9 cellular contexts compared by ENCODE assay signal in the genomic region with DNA sequence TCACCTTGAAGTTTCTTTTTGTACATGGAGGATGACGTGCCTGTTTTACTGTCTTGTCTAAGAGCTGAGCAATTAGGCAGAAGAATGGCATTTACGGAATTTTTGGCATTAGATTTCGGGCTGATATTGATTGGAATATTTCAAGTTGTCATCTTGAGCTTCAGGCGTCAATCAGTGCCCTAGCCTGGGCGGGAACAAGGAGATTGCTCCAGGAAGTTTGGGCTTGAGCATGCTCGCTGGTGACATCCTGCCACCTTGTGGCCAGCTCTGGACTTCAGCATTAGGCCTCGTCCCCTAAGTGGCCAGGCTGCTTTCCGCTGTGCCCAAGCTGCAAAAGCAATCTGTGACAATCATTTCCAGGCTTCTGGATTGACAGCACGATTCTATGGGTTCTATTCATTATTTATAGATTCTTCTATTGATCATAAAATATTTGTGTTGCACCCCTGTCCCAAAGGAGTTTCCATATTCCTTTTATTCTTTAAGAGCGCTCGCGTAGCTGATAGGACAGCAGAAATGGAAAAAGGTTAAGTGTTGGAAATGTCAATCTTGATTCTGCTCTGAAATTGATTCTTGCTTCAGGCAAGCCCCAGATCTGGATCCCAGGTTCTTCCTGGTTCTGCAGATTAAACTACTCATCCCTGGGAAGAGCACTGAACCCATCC.
A peak's percentile ranks its signal among the peaks of the same experiment; 100 is the strongest.
DNase-seq lines count a peak whose midpoint lies in the region; ATAC-seq, FAIRE-seq and TF ChIP-seq lines count a peak whose summit lies in the region.
"Had no signal": no experiment of that assay in that cellular context is flagged by ENCODE, and none has a peak within 500 bp of the region (broad histone marks: within the 10 kb centered on the region; RNA-seq: fewer than 3 reads in every experiment).

No MANE protein-coding gene starts in this region.

- H3K4me1 ChIP-seq in MM.1S (ENCODE audit: low read length), result no peaks in the 10 kb centered on the region
- no peaks in the 10 kb centered on the region for H3K4me1 ChIP-seq in SJCRH30
- H3K4me1 ChIP-seq in trophoblast cell (ENCODE audit: control insufficient read depth in 1 of 2, insufficient read depth in 2 of 2, low read length in 2 of 2), result peaks cover 0 to 1% of the 10 kb centered on the region in 2 experiments

- H2AFZ ChIP-seq in MM.1S (ENCODE audit: low read length), result peak overlapping the region; percentile 16; the same call in 1 of the 2 replicates
- no peak overlapping the region for H2AFZ ChIP-seq in trophoblast cell (ENCODE audit: insufficient read depth, low read length, poor library complexity)

- TF ChIP-seq CTCF in MM.1S (IDR thresholded peaks at IDR 0.05; ENCODE audit: low read length), result peak; percentile 86

- H2BK5ac ChIP-seq in trophoblast cell (ENCODE audit: low read depth, low read length, poor library complexity), result no peak overlapping the region

- no peaks in the 10 kb centered on the region for H3K9me3 ChIP-seq in MM.1S (replicated peaks; ENCODE audit: insufficient read depth, low read length)
- H3K9me3 ChIP-seq in SJCRH30 (replicated peaks), result no peaks in the 10 kb centered on the region
- no peaks in the 10 kb centered on the region for H3K9me3 ChIP-seq in trophoblast cell (ENCODE audit: insufficient read depth, low read depth, low read length)

- no peak overlapping the region for H2BK12ac ChIP-seq in trophoblast cell (ENCODE audit: low read length)

- ATAC-seq in GM21619 (IDR thresholded peaks at IDR 0.05; ENCODE audit: unreplicated experiment) (peak; percentile 84), Right ventricle myocardium inferior (peak; percentile 94)

- peaks cover 1% of the 10 kb centered on the region for H3K9me3 Mint-ChIP-seq in activated naive CD8-positive, alpha-beta T cell treated with anti-CD3 and anti-CD28 coated beads for 36 hours
- H3K9me3 Mint-ChIP-seq: activated naive CD4-positive, alpha-beta T cell treated with anti-CD3 and anti-CD28 coated beads, Interleukin-2, amount 50 U/mL, for 24 hours had no signal

- H4K91ac ChIP-seq in trophoblast cell (ENCODE audit: low read depth, low read length), result no peak overlapping the region

- H3K27me3 Mint-ChIP-seq in activated naive CD8-positive, alpha-beta T cell treated with anti-CD3 and anti-CD28 coated beads for 36 hours, result peaks cover 24% of the 10 kb centered on the region
- H3K27me3 Mint-ChIP-seq: activated naive CD4-positive, alpha-beta T cell treated with anti-CD3 and anti-CD28 coated beads, Interleukin-2, amount 50 U/mL, for 24 hours had no signal

- H3K36me3 Mint-ChIP-seq in activated naive CD8-positive, alpha-beta T cell treated with anti-CD3 and anti-CD28 coated beads for 36 hours, result no peaks in the 10 kb centered on the region
- H3K36me3 Mint-ChIP-seq: activated naive CD4-positive, alpha-beta T cell treated with anti-CD3 and anti-CD28 coated beads, Interleukin-2, amount 50 U/mL, for 24 hours had no signal

- no peaks in the 10 kb centered on the region for H3F3A ChIP-seq in MM.1S (ENCODE audit: insufficient read depth, low read length)

- no peak overlapping the region for H4K8ac ChIP-seq in trophoblast cell (ENCODE audit: low read depth, low read length)

- no peak for FAIRE-seq in urothelium cell line (lab: Jason Lieb, UNC)

- no peak overlapping the region for H3K14ac ChIP-seq in trophoblast cell (ENCODE audit: low read length)

- no peak overlapping the region for H3K27ac ChIP-seq in MM.1S (ENCODE audit: low read length)
- H3K27ac ChIP-seq in SJCRH30, result no peak overlapping the region
- H3K27ac ChIP-seq in trophoblast cell (ENCODE audit: low read depth, low read length), result no peak overlapping the region

- H3K9me2 ChIP-seq in MM.1S (replicated peaks; ENCODE audit: insufficient read depth, low read length), result no peaks in the 10 kb centered on the region

- no peak overlapping the region for H4K12ac ChIP-seq in trophoblast cell (ENCODE audit: low read depth, low read length)

- H4K20me1 ChIP-seq in MM.1S (ENCODE audit: insufficient read depth, low read length), result no peaks in the 10 kb centered on the region

- peaks cover 7% of the 10 kb centered on the region for H3K4me1 Mint-ChIP-seq in activated naive CD8-positive, alpha-beta T cell treated with anti-CD3 and anti-CD28 coated beads for 36 hours

- WGBS in trophoblast cell (ENCODE audit: extremely low coverage, insufficient coverage, insufficient read length), result no CpG with 5 or more reads among the region's 12 CpGs

- H3K4ac ChIP-seq in trophoblast cell (ENCODE audit: low read depth, low read length), result no peak overlapping the region

- H3K23ac ChIP-seq in trophoblast cell (ENCODE audit: low read length), result no peak overlapping the region

- no peak overlapping the region for H3K4me3 Mint-ChIP-seq in activated naive CD8-positive, alpha-beta T cell treated with anti-CD3 and anti-CD28 coated beads for 36 hours
- H3K4me3 Mint-ChIP-seq: activated naive CD4-positive, alpha-beta T cell treated with anti-CD3 and anti-CD28 coated beads, Interleukin-2, amount 50 U/mL, for 24 hours had no signal

- H3K4me3 ChIP-seq in MM.1S (ENCODE audit: low read length) (no peak overlapping the region), SJCRH30 (no peak overlapping the region), trophoblast cell (ENCODE audit: low read depth, low read length) (no peak overlapping the region)

- H3K27me3 ChIP-seq in MM.1S (replicated peaks; ENCODE audit: insufficient read depth, low read length) (no peaks in the 10 kb centered on the region), SJCRH30 (no peaks in the 10 kb centered on the region), trophoblast cell (ENCODE audit: insufficient read depth, low read length) (no peaks in the 10 kb centered on the region)

- H3K9ac ChIP-seq in MM.1S (ENCODE audit: low read length), result no peak overlapping the region
- no peak overlapping the region for H3K9ac ChIP-seq in trophoblast cell (ENCODE audit: low read length)

- no peak overlapping the region for H2AK5ac ChIP-seq in trophoblast cell (ENCODE audit: low read length)

- intact Hi-C loops in Right ventricle myocardium inferior (cut with DNase I), result loop anchor here (1.0 to 5.0 kb wide), 2 partner anchors 89 to 323 kb away; no protein-coding TSS in a partner anchor

- H2BK120ac ChIP-seq in trophoblast cell (ENCODE audit: insufficient read depth, low read length, poor library complexity), result no peak overlapping the region

- H3K79me1 ChIP-seq in trophoblast cell (ENCODE audit: low read length), result no peaks in the 10 kb centered on the region

- H3K79me2 ChIP-seq in MM.1S (ENCODE audit: low read length) (no peaks in the 10 kb centered on the region), trophoblast cell (ENCODE audit: control insufficient read depth, insufficient read depth, low read length, poor library complexity) (no peaks in the 10 kb centered on the region)

- no peak overlapping the region for H3K27ac Mint-ChIP-seq in activated naive CD8-positive, alpha-beta T cell treated with anti-CD3 and anti-CD28 coated beads for 36 hours
- H3K27ac Mint-ChIP-seq: activated naive CD4-positive, alpha-beta T cell treated with anti-CD3 and anti-CD28 coated beads, Interleukin-2, amount 50 U/mL, for 24 hours had no signal

- no peaks in the 10 kb centered on the region for H3K36me3 ChIP-seq in MM.1S (replicated peaks; ENCODE audit: insufficient read depth, low read length)
- no peaks in the 10 kb centered on the region for H3K36me3 ChIP-seq in SJCRH30
- H3K36me3 ChIP-seq in trophoblast cell (ENCODE audit: control insufficient read depth in 1 of 2, insufficient read depth in 2 of 2, low read length in 2 of 2), result no peaks in the 10 kb centered on the region

- H3K18ac ChIP-seq in trophoblast cell (ENCODE audit: low read length), result no peak overlapping the region

- H3K4me2 ChIP-seq in MM.1S (ENCODE audit: low read depth, low read length), result 0 out of 2 replicates have a peak overlapping the region, but pooled peaks have one; percentile 8
- no peak overlapping the region for H3K4me2 ChIP-seq in trophoblast cell (ENCODE audit: low read length)

- peak; percentile 85 for DNase-seq in D341Med (ENCODE audit: low spot score)
- DNase-seq in MM.1S, result peak; percentile 61
- peak; percentile 79 to 90 for DNase-seq in SJCRH30
- DNase-seq in activated naive CD8-positive, alpha-beta T cell treated with anti-CD3 and anti-CD28 coated beads for 36 hours, result peak; percentile 50
- DNase-seq in Right ventricle myocardium inferior (ENCODE audit: missing footprints), result peak; percentile 87
- DNase-seq in trophoblast cell, result peak; percentile 85 to 96
- peak; percentile 84 for DNase-seq in urothelium cell line (ENCODE audit: low spot score)
